Comparison of ENCODE assay signal across 9 cellular contexts in the genomic region with DNA sequence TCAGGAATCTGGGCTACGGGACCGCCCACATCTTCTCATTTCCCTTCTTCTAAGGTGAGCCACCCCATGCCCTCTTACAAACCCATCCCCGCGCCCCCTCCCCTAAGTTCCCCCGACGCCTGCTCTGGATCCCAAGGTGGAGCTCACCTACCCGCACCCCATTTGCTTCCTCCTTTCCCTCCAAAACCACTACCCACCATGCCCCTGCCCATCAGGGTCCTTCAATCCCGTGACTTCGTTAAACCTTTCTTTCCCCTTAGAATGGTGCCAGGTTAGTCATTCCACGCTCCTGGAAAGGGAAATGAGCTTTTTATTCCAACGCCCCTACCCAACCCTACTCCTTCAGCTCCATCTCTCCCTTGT. TPM values are rescaled to one million over a fixed set of nuclear protein-coding genes. Genes with fewer than 3 reads are reported as not detected.
DNase-seq lines count a peak whose midpoint lies in the region; ATAC-seq and TF ChIP-seq lines count a peak whose summit lies in the region.
"Had no signal": no experiment of that assay in that cellular context is flagged by ENCODE, and none has a peak within 500 bp of the region (broad histone marks: within the 10 kb centered on the region; RNA-seq: fewer than 3 reads in every experiment).

No MANE protein-coding gene starts in this region.

- intact Hi-C loops in HCT116 (cut with micrococcal nuclease) = loop anchor here (5.0 to 10.0 kb wide), 3 partner anchors 197 to 928 kb away; a partner anchor contains a TSS

- POLR2A ChIA-PET in HCT116 (lab: Charles Lee) = interaction anchor here (1.5 to 3.8 kb wide), 3 partner anchors 117 to 164 kb away, joined by 4 to 42 read pairs (median 11); no protein-coding TSS in a partner anchor
- POLR2A ChIA-PET in activated CD8-positive, alpha-beta T cell treated with anti-CD3 and anti-CD28 coated beads, Interleukin-2, amount 10 ng/mL, durations not matched to agents 7 days and 5 days (lab: Charles Lee) = interaction anchor here (0.7 to 5.6 kb wide), 6 partner anchors 12 to 1104 kb away, joined by 3 to 51 read pairs (median 4); a partner anchor contains a TSS

- no peaks in the 10 kb centered on the region for H3K9me3 ChIP-seq in HCT116 (ENCODE audit: control insufficient read depth in 1 of 2, insufficient read depth in 1 of 2, low read depth in 1 of 2, low read length in 2 of 2)
- H3K9me3 ChIP-seq in smooth muscle cell (replicated peaks; ENCODE audit: low read depth) = no peaks in the 10 kb centered on the region

- no peak for TF ChIP-seq CTCF in HCT116 (IDR thresholded peaks at IDR 0.05 in 2 of 3, conservative IDR thresholded peaks at IDR 0.05 in 1 of 3; ENCODE audit: borderline replicate concordance in 1 of 3, insufficient read depth in 1 of 3, low read depth in 2 of 3, low read length in 2 of 3)
- no peak for TF ChIP-seq CTCF in smooth muscle cell (IDR thresholded peaks at IDR 0.05; ENCODE audit: borderline replicate concordance, insufficient read depth, poor library complexity, severe bottlenecking)

- CTCF ChIA-PET in HCT116 (lab: Charles Lee) = interaction anchor here (1.2 to 3.0 kb wide), 4 partner anchors 63 to 490 kb away, joined by 4 to 14 read pairs (median 4); no protein-coding TSS in a partner anchor
- CTCF ChIA-PET in activated CD8-positive, alpha-beta T cell treated with anti-CD3 and anti-CD28 coated beads, Interleukin-2, amount 10 ng/mL, durations not matched to agents 7 days and 5 days (lab: Charles Lee) = interaction anchor here (0.6 to 2.5 kb wide), 4 partner anchors 9 to 198 kb away, joined by 3 to 11 read pairs (median 6); a partner anchor contains a TSS

- no TSS peak for BruUV-seq in HCT116 (replicated peaks; lab: Mats Ljungman, UMichigan)

- H3K4me2 ChIP-seq in HCT116 (ENCODE audit: low read length) (peak overlapping the region; percentile 95), smooth muscle cell (peak overlapping the region; percentile 88)

- no peaks in the 10 kb centered on the region for H3K9me2 ChIP-seq in HCT116 (ENCODE audit: insufficient read depth)

- no peak for TF ChIP-seq POLR2A in HCT116 (IDR thresholded peaks at IDR 0.05; ENCODE audit: borderline replicate concordance, extremely low read depth, insufficient read depth, insufficient read length)

- H4K20me1 ChIP-seq in HCT116 (ENCODE audit: insufficient read depth) = no peaks in the 10 kb centered on the region
- peaks cover 8% of the 10 kb centered on the region for H4K20me1 ChIP-seq in smooth muscle cell (ENCODE audit: low read depth)

- peaks cover 23 to 38% of the 10 kb centered on the region in 2 experiments for H3K4me1 ChIP-seq in HCT116 (ENCODE audit: control insufficient read depth in 1 of 2, insufficient read depth in 2 of 2, low read length in 2 of 2)
- H3K4me1 ChIP-seq in smooth muscle cell (ENCODE audit: low read depth) = peaks cover 24% of the 10 kb centered on the region

- peaks cover 17% of the 10 kb centered on the region for H3F3A ChIP-seq in smooth muscle cell (ENCODE audit: low read depth)

- no peak for ATAC-seq in HCT116
- ATAC-seq in activated CD8-positive, alpha-beta T cell treated with anti-CD3 and anti-CD28 coated beads, Interleukin-2, amount 10 ng/mL, durations not matched to agents 7 days and 5 days = no peak
- ATAC-seq in HG02623 (IDR thresholded peaks at IDR 0.05; ENCODE audit: unreplicated experiment) = no peak

- H3K36me3 ChIP-seq in HCT116 (ENCODE audit: control insufficient read depth in 1 of 2, insufficient read depth in 2 of 2, low read length in 2 of 2) (peaks cover 16 to 22% of the 10 kb centered on the region in 2 experiments; a peak in 3 of 4 replicates), smooth muscle cell (ENCODE audit: low read depth) (no peaks in the 10 kb centered on the region)

- H3K79me2 ChIP-seq in HCT116 (ENCODE audit: insufficient read depth, low read length) (peaks cover 19% of the 10 kb centered on the region; the same call in 1 of the 2 replicates), smooth muscle cell (ENCODE audit: low read depth) (no peaks in the 10 kb centered on the region)

- H3K27ac ChIP-seq in HCT116 (ENCODE audit: low read depth, low read length) (no peak overlapping the region), smooth muscle cell (ENCODE audit: low read depth) (peak overlapping the region; percentile 41)

- H2AFZ ChIP-seq in HCT116 (ENCODE audit: low read depth, low read length, poor library complexity, severe bottlenecking) = peak overlapping the region; percentile 12
- peak overlapping the region; percentile 65 for H2AFZ ChIP-seq in smooth muscle cell (ENCODE audit: low read depth)

- no peaks in the 10 kb centered on the region for H3K9me3 Mint-ChIP-seq in activated CD8-positive, alpha-beta T cell treated with anti-CD3 and anti-CD28 coated beads, Interleukin-2, amount 10 ng/mL, durations not matched to agents 7 days and 5 days (ENCODE audit: insufficient read depth)

- H3K9ac ChIP-seq in HCT116 (ENCODE audit: low read length) (peak overlapping the region; percentile 80), smooth muscle cell (ENCODE audit: low read depth) (no peak overlapping the region)

- H3K4me3 Mint-ChIP-seq in activated CD8-positive, alpha-beta T cell treated with anti-CD3 and anti-CD28 coated beads, Interleukin-2, amount 10 ng/mL, durations not matched to agents 7 days and 5 days = peak overlapping the region; percentile 74

- no peak for DNase-seq in HCT116 (ENCODE audit: low read depth, low spot score)
- no peak for DNase-seq in activated CD8-positive, alpha-beta T cell treated with anti-CD3 and anti-CD28 coated beads, Interleukin-2, amount 10 ng/mL, durations not matched to agents 7 days and 5 days
- no peak for DNase-seq in smooth muscle cell (lab: John Stamatoyannopoulos, UW; ENCODE audit: unreplicated experiment)
- DNase-seq in AG08396 (ENCODE audit: low spot score) = no peak
- no peak for DNase-seq in foreskin melanocyte
- DNase-seq in anterior cingulate cortex (lab: John Stamatoyannopoulos, UW) = no peak

- peaks cover 68% of the 10 kb centered on the region for H3K4me1 Mint-ChIP-seq in activated CD8-positive, alpha-beta T cell treated with anti-CD3 and anti-CD28 coated beads, Interleukin-2, amount 10 ng/mL, durations not matched to agents 7 days and 5 days (ENCODE audit: low read depth)

- peaks cover 27% of the 10 kb centered on the region for H3K36me3 Mint-ChIP-seq in activated CD8-positive, alpha-beta T cell treated with anti-CD3 and anti-CD28 coated beads, Interleukin-2, amount 10 ng/mL, durations not matched to agents 7 days and 5 days (ENCODE audit: low read depth)

- peak overlapping the region; percentile 72 for H3K27ac Mint-ChIP-seq in activated CD8-positive, alpha-beta T cell treated with anti-CD3 and anti-CD28 coated beads, Interleukin-2, amount 10 ng/mL, durations not matched to agents 7 days and 5 days

- WGBS in smooth muscle cell (ENCODE audit: low lambda C conversion rate) = 39% methylated on average over 6 of the region's 11 CpGs

- no peak for TF ChIP-seq RAD21 in HCT116 (IDR thresholded peaks at IDR 0.05; ENCODE audit: low read depth)

- H3K27me3 Mint-ChIP-seq in activated CD8-positive, alpha-beta T cell treated with anti-CD3 and anti-CD28 coated beads, Interleukin-2, amount 10 ng/mL, durations not matched to agents 7 days and 5 days (ENCODE audit: low read depth) = no peaks in the 10 kb centered on the region

- RAD21 ChIA-PET in HCT116 (lab: Charles Lee; ENCODE audit: low non-redundant PET in 1 of 2, low total read pairs in 2 of 2, uncharacterized antibody in 2 of 2, unreplicated experiment in 2 of 2) = interaction anchor here in 1 of 2 experiments (0.6 kb wide), 1 partner anchor 208 kb away, joined by 3 read pairs; no protein-coding TSS in a partner anchor

- H3K27me3 ChIP-seq in HCT116 (ENCODE audit: insufficient read depth, low read length) (no peaks in the 10 kb centered on the region), smooth muscle cell (ENCODE audit: low read depth) (no peaks in the 10 kb centered on the region)

- H3K4me3 ChIP-seq in HCT116 (replicated peaks in 1 of 2; ENCODE audit: low read depth in 1 of 2, low read length in 2 of 2) = peak overlapping the region; percentile 82 to 90
- H3K4me3 ChIP-seq in iPS-11a (ENCODE audit: low read depth, low read length) = peak overlapping the region; percentile 18
- peak overlapping the region; percentile 65 for H3K4me3 ChIP-seq in smooth muscle cell

TF ChIP-seq in HCT116, 20 proteins besides CTCF, POLR2A, EP300 and RAD21:
- TF ChIP-seq, protein P1, sequence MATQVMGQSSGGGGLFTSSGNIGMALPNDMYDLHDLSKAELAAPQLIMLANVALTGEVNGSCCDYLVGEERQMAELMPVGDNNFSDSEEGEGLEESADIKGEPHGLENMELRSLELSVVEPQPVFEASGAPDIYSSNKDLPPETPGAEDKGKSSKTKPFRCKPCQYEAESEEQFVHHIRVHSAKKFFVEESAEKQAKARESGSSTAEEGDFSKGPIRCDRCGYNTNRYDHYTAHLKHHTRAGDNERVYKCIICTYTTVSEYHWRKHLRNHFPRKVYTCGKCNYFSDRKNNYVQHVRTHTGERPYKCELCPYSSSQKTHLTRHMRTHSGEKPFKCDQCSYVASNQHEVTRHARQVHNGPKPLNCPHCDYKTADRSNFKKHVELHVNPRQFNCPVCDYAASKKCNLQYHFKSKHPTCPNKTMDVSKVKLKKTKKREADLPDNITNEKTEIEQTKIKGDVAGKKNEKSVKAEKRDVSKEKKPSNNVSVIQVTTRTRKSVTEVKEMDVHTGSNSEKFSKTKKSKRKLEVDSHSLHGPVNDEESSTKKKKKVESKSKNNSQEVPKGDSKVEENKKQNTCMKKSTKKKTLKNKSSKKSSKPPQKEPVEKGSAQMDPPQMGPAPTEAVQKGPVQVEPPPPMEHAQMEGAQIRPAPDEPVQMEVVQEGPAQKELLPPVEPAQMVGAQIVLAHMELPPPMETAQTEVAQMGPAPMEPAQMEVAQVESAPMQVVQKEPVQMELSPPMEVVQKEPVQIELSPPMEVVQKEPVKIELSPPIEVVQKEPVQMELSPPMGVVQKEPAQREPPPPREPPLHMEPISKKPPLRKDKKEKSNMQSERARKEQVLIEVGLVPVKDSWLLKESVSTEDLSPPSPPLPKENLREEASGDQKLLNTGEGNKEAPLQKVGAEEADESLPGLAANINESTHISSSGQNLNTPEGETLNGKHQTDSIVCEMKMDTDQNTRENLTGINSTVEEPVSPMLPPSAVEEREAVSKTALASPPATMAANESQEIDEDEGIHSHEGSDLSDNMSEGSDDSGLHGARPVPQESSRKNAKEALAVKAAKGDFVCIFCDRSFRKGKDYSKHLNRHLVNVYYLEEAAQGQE (IDR thresholded peaks at IDR 0.05; ENCODE audit: low read depth) = no peak

RNA-seq across cellular contexts. Expression of a gene that starts 0.3 kb away (rescaled TPM):
- total RNA-seq in HCT116 (2021; ENCODE audit: unreplicated experiment) = 67.2 TPM
- polyA plus RNA-seq in HCT116 (2012) = 23.7 and 28.6 TPM in 2 replicates
- total RNA-seq in activated CD8-positive, alpha-beta T cell treated with anti-CD3 and anti-CD28 coated beads, Interleukin-2, amount 10 ng/mL, durations not matched to agents 7 days and 5 days = 10 to 100 TPM; 47.7 to 48.6 TPM
- total RNA-seq in smooth muscle cell = 25.4 and 45.0 TPM in 2 replicates
- polyA plus RNA-seq in smooth muscle cell = 15.8 and 20.6 TPM in 2 replicates

RNA-seq across cellular contexts. Expression of a gene that starts 26.6 kb away (rescaled TPM):
- total RNA-seq in HCT116 (2021; ENCODE audit: unreplicated experiment) (not detected), smooth muscle cell (not detected in 2 replicates)
- polyA plus RNA-seq in HCT116 (2012) = not detected in 2 replicates
- under 1 TPM; 0.08 to 0.18 TPM for total RNA-seq in activated CD8-positive, alpha-beta T cell treated with anti-CD3 and anti-CD28 coated beads, Interleukin-2, amount 10 ng/mL, durations not matched to agents 7 days and 5 days
- not detected in 2 replicates for polyA plus RNA-seq in smooth muscle cell
- total RNA-seq: RPMI7951 had no signal

Comparison
In these comparisons a context has a peak if more than half of its experiments do, and no peak if none do; other contexts are left out.
1. H3K4me3 ChIP-seq: peak in every context shown above with its lines; median percentile 86 in HCT116; 65 in smooth muscle cell; 18 in iPS-11a.